1 cellular context compared by ENCODE assay signal in genomic region chr19:2770055-2771013, GRCh38.
TF ChIP-seq lines count a peak whose summit lies in the region.

No MANE protein-coding gene starts in this region.

TF ChIP-seq in HepG2, 621 proteins besides CTCF, POLR2A, EP300 and RAD21:
- TF ChIP-seq UBTF (CRISPR knock-in tag; IDR thresholded peaks at IDR 0.05) (no peak), CEBPZ (IDR thresholded peaks at IDR 0.05; ENCODE audit: low read length) (no peak), POLR2AphosphoS5 (IDR thresholded peaks at IDR 0.05; ENCODE audit: low read depth, low read length) (no peak), FOXK2 (IDR thresholded peaks at IDR 0.05) (no peak), ZNF460 (CRISPR knock-in tag; IDR thresholded peaks at IDR 0.05; ENCODE audit: borderline replicate concordance) (no peak)
